In the genomic region with DNA sequence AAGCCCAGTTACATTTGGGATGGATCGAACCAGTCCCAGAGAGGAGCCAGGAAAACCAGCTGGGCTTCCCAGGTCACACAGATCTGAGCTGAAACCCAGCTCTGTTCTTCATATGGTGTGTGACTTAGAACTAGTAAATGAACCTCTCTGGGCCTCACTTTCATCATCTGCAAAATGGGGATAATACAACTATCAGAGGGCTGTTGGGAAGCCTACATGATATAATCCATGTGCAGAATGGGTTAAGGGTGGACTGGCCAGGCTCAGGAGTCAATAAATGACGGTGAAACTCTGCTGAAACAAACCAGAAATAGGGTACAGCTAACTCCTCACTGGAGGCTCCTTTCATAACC, we compare ENCODE assay signal across 32 cellular contexts.
"Had no signal": no experiment of that assay in that cellular context is flagged by ENCODE, and none has a peak within 500 bp of the region (broad histone marks: within the 10 kb centered on the region; RNA-seq: fewer than 3 reads in every experiment).

No MANE protein-coding gene starts in this region.

- H3K27ac ChIP-seq: adrenal gland, body of pancreas, colonic mucosa, epithelial cell of prostate, esophagus squamous epithelium, gastroesophageal sphincter, heart right ventricle, WERI-Rb-1 had no signal

- H3K4me3 ChIP-seq: adrenal gland, body of pancreas, colonic mucosa, gastroesophageal sphincter had no signal

- H3K27ac Mint-ChIP-seq: activated B cell treated with CpG ODN at 0.5 μM for 24 hours; activated CD8-positive, alpha-beta T cell treated with anti-CD3 and anti-CD28 coated beads for 36 hours; activated naive CD4-positive, alpha-beta T cell treated with anti-CD3 and anti-CD28 coated beads for 36 hours; activated naive CD4-positive, alpha-beta T cell treated with anti-CD3 and anti-CD28 coated beads, Interleukin-2, amount 50 U/mL, for 24 hours; activated naive CD8-positive, alpha-beta T cell treated with anti-CD3 and anti-CD28 coated beads for 36 hours; activated naive CD8-positive, alpha-beta T cell treated with anti-CD3 and anti-CD28 coated beads, Interleukin-2, amount 50 U/mL, for 24 hours; activated T-helper 17 cell treated with anti-CD3 and anti-CD28 coated beads, Interleukin-2, amount 50 U/mL, for 72 hours; T-helper 17 cell; T-helper 2 cell treated with Interferon-gamma antibody and Interleukin-4, amounts not matched to agents 5 μg/mL and 100 μg/mL, for 36 hours had no signal

- H3K9me3 ChIP-seq: colonic mucosa had no signal

- FAIRE-seq: endometrium, endothelial cell of umbilical vein had no signal

- H3K36me3 Mint-ChIP-seq: activated naive CD8-positive, alpha-beta T cell treated with anti-CD3 and anti-CD28 coated beads for 36 hours had no signal

- DNase-seq: activated B cell treated with CpG ODN at 0.5 μM for 24 hours; activated CD4-positive, alpha-beta T cell treated with anti-CD3 and anti-CD28 coated beads for 48 hours; activated CD4-positive, alpha-beta T cell treated with anti-CD3 and anti-CD28 coated beads, Interleukin-2, amount 50 U/mL, for 1 hour; activated CD4-positive, alpha-beta T cell treated with anti-CD3 and anti-CD28 coated beads, Interleukin-2, amount 50 U/mL, for 48 hours; activated CD8-positive, alpha-beta memory T cell treated with anti-CD3 and anti-CD28 coated beads for 24 hours; activated CD8-positive, alpha-beta T cell treated with anti-CD3 and anti-CD28 coated beads for 36 hours; activated effector memory CD4-positive, alpha-beta T cell treated with Interleukin-2 at 50 U/mL for 16 hours; activated gamma-delta T cell treated with Interleukin-2 at 50 U/mL for 16 hours; activated naive CD4-positive, alpha-beta T cell treated with anti-CD3 and anti-CD28 coated beads for 36 hours; activated naive CD8-positive, alpha-beta T cell treated with anti-CD3 and anti-CD28 coated beads for 36 hours; activated naive CD8-positive, alpha-beta T cell treated with anti-CD3 and anti-CD28 coated beads, Interleukin-2, amount 50 U/mL, for 24 hours; activated T-cell treated with anti-CD3 and anti-CD28 coated beads, Interleukin-2, amount 50 U/mL, for 4 hours; adrenal gland; amygdala; aorta; colonic mucosa; effector CD8-positive, alpha-beta T cell; esophagus squamous epithelium; foreskin melanocyte; heart right ventricle; T-helper 17 cell; T1000; WERI-Rb-1 had no signal

- ATAC-seq: activated CD4-positive, CD25-positive, alpha-beta regulatory T cell treated with anti-CD3 and anti-CD28 coated beads, Interleukin-2, amount 50 U/mL, for 24 hours; activated CD8-positive, alpha-beta T cell treated with anti-CD3 and anti-CD28 coated beads for 36 hours; activated naive CD8-positive, alpha-beta T cell treated with anti-CD3 and anti-CD28 coated beads, Interleukin-2, amount 50 U/mL, for 24 hours; activated T-cell treated with anti-CD3 and anti-CD28 coated beads, Interleukin-2, amount 50 U/mL, for 4 hours; activated T-helper 17 cell treated with anti-CD3 and anti-CD28 coated beads, Interleukin-2, amount 50 U/mL, for 72 hours; body of pancreas; gastroesophageal sphincter; T-helper 17 cell had no signal

- H3K9me3 Mint-ChIP-seq: activated CD8-positive, alpha-beta T cell treated with anti-CD3 and anti-CD28 coated beads for 36 hours; activated naive CD4-positive, alpha-beta T cell treated with anti-CD3 and anti-CD28 coated beads for 36 hours; activated naive CD4-positive, alpha-beta T cell treated with anti-CD3 and anti-CD28 coated beads, Interleukin-2, amount 50 U/mL, for 24 hours; activated naive CD8-positive, alpha-beta T cell treated with anti-CD3 and anti-CD28 coated beads for 36 hours; activated naive CD8-positive, alpha-beta T cell treated with anti-CD3 and anti-CD28 coated beads, Interleukin-2, amount 50 U/mL, for 24 hours; activated T-helper 17 cell treated with anti-CD3 and anti-CD28 coated beads, Interleukin-2, amount 50 U/mL, for 72 hours; T-helper 2 cell treated with Interferon-gamma antibody and Interleukin-4, amounts not matched to agents 5 μg/mL and 100 μg/mL, for 36 hours had no signal

- H3K4me3 Mint-ChIP-seq: activated CD8-positive, alpha-beta T cell treated with anti-CD3 and anti-CD28 coated beads for 36 hours; activated naive CD4-positive, alpha-beta T cell treated with anti-CD3 and anti-CD28 coated beads for 36 hours; activated naive CD8-positive, alpha-beta T cell treated with anti-CD3 and anti-CD28 coated beads for 36 hours; activated naive CD8-positive, alpha-beta T cell treated with anti-CD3 and anti-CD28 coated beads, Interleukin-2, amount 50 U/mL, for 24 hours; activated T-cell treated with anti-CD3 and anti-CD28 coated beads, Interleukin-2, amount 50 U/mL, for 4 hours; activated T-helper 17 cell treated with anti-CD3 and anti-CD28 coated beads, Interleukin-2, amount 50 U/mL, for 72 hours had no signal
